ENCODE assay signal across 1 cellular context in genomic region chr16:20611975-20612471, GRCh38.
TF ChIP-seq lines count a peak whose summit lies in the region.

No MANE protein-coding gene starts in this region.

TF ChIP-seq in HepG2, 621 proteins besides CTCF, POLR2A, EP300 and RAD21 (continued from another document and continues in another):
- TF ChIP-seq ZNF687 (CRISPR knock-in tag; IDR thresholded peaks at IDR 0.05) (0 out of 2 replicates have a peak, but pooled peaks have one; percentile 52), BHLHE40 (IDR thresholded peaks at IDR 0.05; ENCODE audit: low read length) (no peak), PBX2 (CRISPR knock-in tag; IDR thresholded peaks at IDR 0.05) (no peak), ZNF670 (CRISPR knock-in tag; IDR thresholded peaks at IDR 0.05; ENCODE audit: borderline replicate concordance) (no peak), ZNF777 (CRISPR knock-in tag; IDR thresholded peaks at IDR 0.05) (no peak), ZNF724P (CRISPR knock-in tag; IDR thresholded peaks at IDR 0.05; ENCODE audit: borderline replicate concordance) (peak; percentile 76; the same call in 1 of the 2 replicates), ZFP91 (CRISPR knock-in tag; IDR thresholded peaks at IDR 0.05; ENCODE audit: borderline replicate concordance) (no peak), FUBP1 (CRISPR knock-in tag; IDR thresholded peaks at IDR 0.05; ENCODE audit: borderline replicate concordance) (no peak), ZNF83 (CRISPR knock-in tag; IDR thresholded peaks at IDR 0.05; ENCODE audit: borderline replicate concordance) (0 out of 2 replicates have a peak, but pooled peaks have one; percentile 59), FOXJ3 (CRISPR knock-in tag; IDR thresholded peaks at IDR 0.05; ENCODE audit: borderline replicate concordance) (no peak), NFYC (CRISPR knock-in tag; IDR thresholded peaks at IDR 0.05) (peak; percentile 32; the same call in 1 of the 2 replicates), ZNF160 (CRISPR knock-in tag; IDR thresholded peaks at IDR 0.05) (no peak), KDM3A (CRISPR knock-in tag; IDR thresholded peaks at IDR 0.05; ENCODE audit: low read depth) (no peak), ZNF605 (CRISPR knock-in tag; IDR thresholded peaks at IDR 0.05) (no peak), ZNF367 (CRISPR knock-in tag; IDR thresholded peaks at IDR 0.05; ENCODE audit: borderline replicate concordance) (no peak), HOXA3 (CRISPR knock-in tag; IDR thresholded peaks at IDR 0.05) (no peak), ARHGAP35 (CRISPR knock-in tag; IDR thresholded peaks at IDR 0.05; ENCODE audit: borderline replicate concordance) (no peak; the same call in 1 of the 2 replicates), SMAD9 (CRISPR knock-in tag; IDR thresholded peaks at IDR 0.05) (no peak), ZBTB7A (CRISPR knock-in tag; IDR thresholded peaks at IDR 0.05) (no peak), EED (CRISPR knock-in tag; IDR thresholded peaks at IDR 0.05) (0 out of 2 replicates have a peak, but pooled peaks have one; percentile 38), HDAC6 (IDR thresholded peaks at IDR 0.05; ENCODE audit: low read depth, low read length) (no peak), ZNF574 (CRISPR knock-in tag; IDR thresholded peaks at IDR 0.05) (no peak), GATA4 (IDR thresholded peaks at IDR 0.05; ENCODE audit: borderline replicate concordance, low read depth) (no peak), ATF2 (CRISPR knock-in tag; IDR thresholded peaks at IDR 0.05) (no peak), SIX1 (CRISPR knock-in tag; IDR thresholded peaks at IDR 0.05; ENCODE audit: borderline replicate concordance) (no peak), BORCS8-MEF2B (CRISPR knock-in tag; IDR thresholded peaks at IDR 0.05) (no peak), ZMYM4 (CRISPR knock-in tag; IDR thresholded peaks at IDR 0.05) (no peak), DNMT3B (CRISPR knock-in tag; conservative IDR thresholded peaks at IDR 0.05) (no peak), ZSCAN20 (CRISPR knock-in tag; IDR thresholded peaks at IDR 0.05; ENCODE audit: borderline replicate concordance) (0 out of 2 replicates have a peak, but pooled peaks have one; percentile 21), ZFY (CRISPR knock-in tag; IDR thresholded peaks at IDR 0.05) (no peak), ZNF362 (CRISPR knock-in tag; IDR thresholded peaks at IDR 0.05; ENCODE audit: borderline replicate concordance) (no peak), PPARG (CRISPR knock-in tag; conservative IDR thresholded peaks at IDR 0.05) (no peak), FOXO1 (CRISPR knock-in tag; IDR thresholded peaks at IDR 0.05) (no peak), DNMT1 (CRISPR knock-in tag; IDR thresholded peaks at IDR 0.05) (no peak), SNRNP70 (IDR thresholded peaks at IDR 0.05; ENCODE audit: low read depth, low read length) (no peak), TFAP4 (IDR thresholded peaks at IDR 0.05; ENCODE audit: borderline replicate concordance, low read depth) (0 out of 2 replicates have a peak, but pooled peaks have one; percentile 20), RAD51 (IDR thresholded peaks at IDR 0.05; ENCODE audit: borderline replicate concordance) (no peak), ZNF552 (CRISPR knock-in tag; IDR thresholded peaks at IDR 0.05; ENCODE audit: borderline replicate concordance) (no peak), DR1 (CRISPR knock-in tag; IDR thresholded peaks at IDR 0.05) (0 out of 2 replicates have a peak, but pooled peaks have one; percentile 21), CSRNP2 (CRISPR knock-in tag; conservative IDR thresholded peaks at IDR 0.05; ENCODE audit: low read depth) (no peak), ZNF644 (CRISPR knock-in tag; IDR thresholded peaks at IDR 0.05; ENCODE audit: low read depth) (peak; percentile 50; the same call in 1 of the 2 replicates), ZMYM2 (CRISPR knock-in tag; IDR thresholded peaks at IDR 0.05) (no peak), ZNF770 (CRISPR knock-in tag; IDR thresholded peaks at IDR 0.05) (peak; percentile 93), TBX3 (IDR thresholded peaks at IDR 0.05; ENCODE audit: borderline replicate concordance) (no peak), TAF1 (CRISPR knock-in tag; IDR thresholded peaks at IDR 0.05) (peak; percentile 28; the same call in 1 of the 2 replicates), ZNF772 (CRISPR knock-in tag; IDR thresholded peaks at IDR 0.05) (no peak), ZNF33B (CRISPR knock-in tag; IDR thresholded peaks at IDR 0.05) (no peak), ZNF546 (CRISPR knock-in tag; conservative IDR thresholded peaks at IDR 0.05) (peak; percentile 38; the same call in 1 of the 2 replicates)
